ENCODE assay signal across 8 cellular contexts in the genomic region with DNA sequence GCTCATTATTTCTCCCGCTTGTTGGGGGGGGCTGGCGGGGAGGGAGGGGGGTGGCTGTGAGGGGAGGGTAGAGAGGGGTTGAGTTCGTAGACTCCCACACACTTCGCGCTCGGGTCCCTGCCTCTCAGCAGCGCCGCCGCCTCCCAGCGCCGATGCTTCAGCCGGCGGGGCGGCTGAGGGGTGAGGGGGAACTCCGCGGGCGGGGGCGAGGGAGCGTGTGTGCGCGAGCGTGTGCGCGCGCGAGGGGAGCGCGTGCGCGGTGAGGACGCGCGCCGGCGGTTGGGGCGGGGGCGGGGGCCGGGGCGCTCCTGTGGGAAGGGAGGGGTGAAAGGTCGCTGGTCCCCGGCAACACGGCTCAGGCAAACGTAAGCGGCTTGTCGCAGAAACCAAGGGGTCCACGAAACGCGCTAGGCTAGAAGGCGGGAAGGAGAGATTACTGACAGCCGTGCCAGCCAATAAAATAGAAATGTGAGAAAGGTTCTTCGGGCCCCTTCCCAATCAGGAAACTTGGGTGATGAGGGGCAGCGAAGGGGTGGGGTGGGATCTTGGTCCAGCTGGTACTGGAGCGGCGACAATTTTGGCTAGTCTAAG. TPM values are rescaled to one million over a fixed set of nuclear protein-coding genes. Genes with fewer than 3 reads are reported as not detected.
A peak's percentile ranks its signal among the peaks of the same experiment; 100 is the strongest.
DNase-seq lines count a peak whose midpoint lies in the region; ATAC-seq lines count a peak whose summit lies in the region.

No MANE protein-coding gene starts in this region.

- peak overlapping the region; percentile 98 for H3K4me3 ChIP-seq in SJCRH30

- no peaks in the 10 kb centered on the region for H3K36me3 ChIP-seq in SJCRH30

- H3K27ac ChIP-seq in SJCRH30: peak overlapping the region; percentile 87

- H3K27ac Mint-ChIP-seq in dendritic cell treated with granulocyte-macrophage colony-stimulating factor and Interleukin-4, amounts not matched to agents 40 ng/mL and 50 ng/mL, for 4 days: no peak overlapping the region

- ATAC-seq in left colon (peak; percentile 85), HG02798 (IDR thresholded peaks at IDR 0.05; ENCODE audit: poor library complexity, unreplicated experiment) (no peak)

- DNase-seq in DMS53 (lab: John Stamatoyannopoulos, UW) (peak; percentile 95), HuH-7.5 (ENCODE audit: low spot score) (peak; percentile 67), SJCRH30 (peak; percentile 93 to 97), left colon (peak; percentile 62 to 81), GF-D8 (lab: John Stamatoyannopoulos, UW) (no peak)
- DNase-seq in stimulated activated CD8-positive, alpha-beta memory T cell treated with anti-CD3 and anti-CD28 coated beads, Interleukin-4, amount 100 ng/mL, for 24 hours (ENCODE audit: low read depth): peak; percentile 1

- intact Hi-C loops in dendritic cell treated with granulocyte-macrophage colony-stimulating factor and Interleukin-4, amounts not matched to agents 40 ng/mL and 50 ng/mL, for 4 days (cut with micrococcal nuclease): no loop called here
- intact Hi-C loops in left colon (cut with DNase I, micrococcal nuclease): no loop called here

- peak overlapping the region; percentile 23 for H3K4me3 Mint-ChIP-seq in dendritic cell treated with granulocyte-macrophage colony-stimulating factor and Interleukin-4, amounts not matched to agents 40 ng/mL and 50 ng/mL, for 4 days

- H3K4me1 Mint-ChIP-seq in dendritic cell treated with granulocyte-macrophage colony-stimulating factor and Interleukin-4, amounts not matched to agents 40 ng/mL and 50 ng/mL, for 4 days (ENCODE audit: low read depth): no peaks in the 10 kb centered on the region

- no peaks in the 10 kb centered on the region for H3K9me3 ChIP-seq in SJCRH30 (replicated peaks)

- peaks cover 8% of the 10 kb centered on the region; the same call in 1 of the 2 replicates for H3K4me1 ChIP-seq in SJCRH30

- H3K27me3 ChIP-seq in SJCRH30: no peaks in the 10 kb centered on the region; the same call in 1 of the 2 replicates

- no peaks in the 10 kb centered on the region for H3K9me3 Mint-ChIP-seq in dendritic cell treated with granulocyte-macrophage colony-stimulating factor and Interleukin-4, amounts not matched to agents 40 ng/mL and 50 ng/mL, for 4 days

- H3K36me3 Mint-ChIP-seq in dendritic cell treated with granulocyte-macrophage colony-stimulating factor and Interleukin-4, amounts not matched to agents 40 ng/mL and 50 ng/mL, for 4 days (ENCODE audit: low read depth): no peaks in the 10 kb centered on the region

- peaks cover 50% of the 10 kb centered on the region for H3K27me3 Mint-ChIP-seq in dendritic cell treated with granulocyte-macrophage colony-stimulating factor and Interleukin-4, amounts not matched to agents 40 ng/mL and 50 ng/mL, for 4 days

RNA-seq across cellular contexts. Expression of gene NOVA1, which starts 0.3 kb away (rescaled TPM):
- total RNA-seq in SJCRH30 (2014; rRNA removed; shearing (Covaris generic)): 5.5 and 6.7 TPM in 2 replicates
- total RNA-seq in left colon: 1 to 10 TPM; 1.4 to 5.9 TPM
